Comparison of ENCODE assay signal across 8 cellular contexts in the genomic region with DNA sequence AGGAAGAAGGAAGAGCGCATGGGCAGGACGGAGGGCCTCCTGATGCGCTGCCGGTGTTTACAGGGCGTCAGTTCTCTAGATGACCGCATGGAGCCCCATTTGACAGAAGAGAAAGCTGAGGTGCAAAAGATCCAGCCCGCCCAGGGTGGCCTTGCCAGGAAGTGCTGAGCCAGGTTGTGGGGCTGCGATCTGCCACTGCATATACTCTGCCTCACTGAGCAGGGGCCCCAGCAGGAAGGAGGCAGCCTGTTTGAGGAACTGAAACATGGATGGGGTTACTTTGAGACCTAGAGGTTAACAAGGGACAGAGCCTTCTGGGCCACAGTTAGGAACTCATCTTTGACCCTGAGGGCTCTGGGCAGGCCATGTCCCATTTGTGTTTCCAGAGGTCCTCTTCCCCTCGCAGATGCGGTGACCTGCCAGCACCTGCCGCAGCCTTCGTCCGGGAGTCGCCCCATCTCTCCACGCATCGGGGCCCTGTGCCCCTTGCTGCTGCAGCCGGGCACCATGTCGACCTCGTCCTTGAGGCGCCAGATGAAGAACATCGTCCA. TPM values are rescaled to one million over a fixed set of nuclear protein-coding genes. Genes with fewer than 3 reads are reported as not detected.
DNase-seq lines count a peak whose midpoint lies in the region; ATAC-seq, FAIRE-seq and TF ChIP-seq lines count a peak whose summit lies in the region.

No MANE protein-coding gene starts in this region.

- TF ChIP-seq CTCF in C4-2B (conservative IDR thresholded peaks at IDR 0.05) (no peak), osteocyte (IDR thresholded peaks at IDR 0.05) (no peak)

- H3K27me3 ChIP-seq in adipocyte (replicated peaks; ENCODE audit: control insufficient read depth, insufficient read depth, low read length), result no peaks in the 10 kb centered on the region

- H3K9me3 Mint-ChIP-seq in osteocyte (ENCODE audit: unreplicated experiment), result no peaks in the 10 kb centered on the region

- H3K9me3 ChIP-seq in adipocyte (ENCODE audit: control insufficient read depth, low read length), result no peaks in the 10 kb centered on the region

- TF ChIP-seq POLR2A in GM19193 (IDR thresholded peaks at IDR 0.05; ENCODE audit: extremely low read depth, insufficient read depth, insufficient read length), result peak; percentile 54

- peaks cover 15% of the 10 kb centered on the region for H3K36me3 Mint-ChIP-seq in osteocyte (ENCODE audit: unreplicated experiment)

- peaks cover 27% of the 10 kb centered on the region for H3K36me3 ChIP-seq in adipocyte (ENCODE audit: control insufficient read depth, insufficient read depth, low read length, severe bottlenecking)

- H3K9ac ChIP-seq in adipocyte (ENCODE audit: low read length), result peak overlapping the region; percentile 13

- H3K4me3 ChIP-seq in adipocyte (ENCODE audit: low read length), result no peak overlapping the region

- ATAC-seq in HG03135 (IDR thresholded peaks at IDR 0.05; ENCODE audit: unreplicated experiment), result peak; percentile 68

- DNase-seq in adipocyte (ENCODE audit: low read depth) (no peak), osteocyte (ENCODE audit: extremely low spot score, unreplicated experiment) (no peak), HTR-8/SVneo (ENCODE audit: insufficient read length, low spot score) (no peak), NCI-H146 (lab: John Stamatoyannopoulos, UW) (no peak)
- DNase-seq in stimulated activated CD8-positive, alpha-beta memory T cell treated with anti-CD3 and anti-CD28 coated beads, Interleukin-4, amount 100 ng/mL, for 48 hours, result no peak

- H3K27ac ChIP-seq in C4-2B, result peak overlapping the region; percentile 80

- peaks cover 53% of the 10 kb centered on the region for H3K4me1 ChIP-seq in adipocyte (ENCODE audit: control insufficient read depth, insufficient read depth, low read length)

- H3K4me3 Mint-ChIP-seq in osteocyte (ENCODE audit: unreplicated experiment), result no peak overlapping the region

- no peaks in the 10 kb centered on the region for H3K27me3 Mint-ChIP-seq in osteocyte (ENCODE audit: unreplicated experiment)

- FAIRE-seq in HTR-8/SVneo (lab: Jason Lieb, UNC), result no peak

- peaks cover 32% of the 10 kb centered on the region for H3K4me1 Mint-ChIP-seq in osteocyte (ENCODE audit: unreplicated experiment)

- peak overlapping the region; percentile 63 for H3K27ac Mint-ChIP-seq in osteocyte (ENCODE audit: unreplicated experiment)

RNA-seq across cellular contexts. Expression of a gene that starts 3.2 kb away (rescaled TPM):
- total RNA-seq in osteocyte, result 142 and 148 TPM in 2 replicates

RNA-seq across cellular contexts. Expression of a gene that starts 23.4 kb away (rescaled TPM):
- total RNA-seq in osteocyte, result 174 and 189 TPM in 2 replicates

RNA-seq across cellular contexts. Expression of a gene that starts 30.2 kb away (rescaled TPM):
- total RNA-seq in osteocyte, result 25.9 and 28.1 TPM in 2 replicates

RNA-seq across cellular contexts. Expression of a gene that starts 34.7 kb away (rescaled TPM):
- 29.6 and 33.8 TPM in 2 replicates for total RNA-seq in osteocyte

RNA-seq across cellular contexts. Expression of a gene that starts 37.4 kb away (rescaled TPM):
- 62.3 and 79.8 TPM in 2 replicates for total RNA-seq in osteocyte
